19 cellular contexts compared by ENCODE assay signal in the genomic region with DNA sequence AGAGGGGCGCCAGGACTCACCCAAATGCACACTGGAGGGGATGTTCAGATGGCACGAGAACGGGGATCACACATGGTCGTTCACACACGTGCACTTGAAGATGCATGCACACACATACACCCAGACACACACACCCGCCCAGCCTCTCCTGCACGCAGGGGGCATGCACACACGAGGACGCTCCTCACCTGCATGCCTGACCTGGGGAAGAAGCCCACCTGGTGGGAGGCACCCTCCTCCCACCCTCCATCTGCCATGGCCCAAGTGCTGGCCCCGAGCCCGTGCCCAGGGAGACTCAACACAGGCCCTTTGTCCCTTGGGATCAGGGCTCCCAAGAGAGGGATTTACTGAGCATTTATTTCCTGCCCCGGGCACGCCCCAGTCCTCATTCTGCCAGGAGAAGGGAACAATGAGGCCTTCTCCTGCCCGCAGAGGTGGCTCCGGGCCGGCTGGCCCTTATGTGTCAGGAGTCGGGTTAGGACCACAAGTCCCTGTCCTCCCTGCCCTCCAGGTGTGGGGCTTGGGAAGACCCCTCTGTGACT. TPM values are rescaled to one million over a fixed set of nuclear protein-coding genes. Genes with fewer than 3 reads are reported as not detected.
DNase-seq lines count a peak whose midpoint lies in the region; ATAC-seq and TF ChIP-seq lines count a peak whose summit lies in the region.
"Had no signal": no experiment of that assay in that cellular context is flagged by ENCODE, and none has a peak within 500 bp of the region (broad histone marks: within the 10 kb centered on the region; RNA-seq: fewer than 3 reads in every experiment).

No MANE protein-coding gene starts in this region.

- DNase-seq in NT2/D1 (ENCODE audit: low read depth, low spot score) (no peak), neuronal stem cell (ENCODE audit: low spot score) (no peak), aorta (peak; percentile 30 to 63), NCI-H2081 treated with DMSO at 0.1 percent for 48 hours (lab: John Stamatoyannopoulos, UW) (no peak)
- no peak for DNase-seq in activated CD8-positive, alpha-beta T cell treated with anti-CD3 and anti-CD28 coated beads for 36 hours
- DNase-seq: ACHN, AML-193, COR-L47, KBM-7, NCI-H1105, NCI-H2081, NCI-H510A treated with DMSO at 0.1 percent for 48 hours, NCI-H82, RPMI8226 had no signal

- H3K9me3 Mint-ChIP-seq in dendritic cell treated with granulocyte-macrophage colony-stimulating factor and Interleukin-4, amounts not matched to agents 40 ng/mL and 50 ng/mL, for 4 days, result no peaks in the 10 kb centered on the region
- H3K9me3 Mint-ChIP-seq in activated CD8-positive, alpha-beta T cell treated with anti-CD3 and anti-CD28 coated beads for 36 hours, result no peaks in the 10 kb centered on the region

- H3K4me3 Mint-ChIP-seq in dendritic cell treated with granulocyte-macrophage colony-stimulating factor and Interleukin-4, amounts not matched to agents 40 ng/mL and 50 ng/mL, for 4 days, result no peak overlapping the region
- no peak overlapping the region for H3K4me3 Mint-ChIP-seq in activated CD8-positive, alpha-beta T cell treated with anti-CD3 and anti-CD28 coated beads for 36 hours

- peaks cover 16% of the 10 kb centered on the region for H3K4me1 ChIP-seq in NT2/D1 (ENCODE audit: insufficient read depth, insufficient read length)
- H3K4me1 ChIP-seq in neuronal stem cell (ENCODE audit: control insufficient read depth in 2 of 2, insufficient read depth in 1 of 2, low read depth in 1 of 2, low read length in 2 of 2), result no peaks in the 10 kb centered on the region
- no peaks in the 10 kb centered on the region for H3K4me1 ChIP-seq in aorta (ENCODE audit: control insufficient read depth in 1 of 2, insufficient read depth in 2 of 2, low read length in 2 of 2)

- no peaks in the 10 kb centered on the region for H3K36me3 Mint-ChIP-seq in dendritic cell treated with granulocyte-macrophage colony-stimulating factor and Interleukin-4, amounts not matched to agents 40 ng/mL and 50 ng/mL, for 4 days (ENCODE audit: low read depth)
- H3K36me3 Mint-ChIP-seq in activated CD8-positive, alpha-beta T cell treated with anti-CD3 and anti-CD28 coated beads for 36 hours (ENCODE audit: low read depth), result no peaks in the 10 kb centered on the region

- H2BK15ac ChIP-seq in neuronal stem cell (ENCODE audit: low read length), result no peak overlapping the region

- no peak overlapping the region for H3K27ac ChIP-seq in neuronal stem cell (replicated peaks; ENCODE audit: low read length)
- no peak overlapping the region for H3K27ac ChIP-seq in aorta (ENCODE audit: low read depth in 1 of 2, low read length in 2 of 2)
- H3K27ac ChIP-seq: SJCRH30 had no signal

- H2AFZ ChIP-seq in neuronal stem cell (ENCODE audit: low read length), result no peak overlapping the region

- H3K27me3 ChIP-seq in NT2/D1 (ENCODE audit: insufficient read depth, insufficient read length) (no peaks in the 10 kb centered on the region), neuronal stem cell (ENCODE audit: control insufficient read depth in 3 of 3, insufficient read depth in 3 of 3, low read depth in 1 of 3, low read length in 3 of 3) (peaks cover 0 to 38% (median 0%) of the 10 kb centered on the region in 3 experiments), aorta (ENCODE audit: control insufficient read depth in 1 of 2, insufficient read depth in 2 of 2, low read length in 1 of 2) (no peaks in the 10 kb centered on the region)

- peak overlapping the region; percentile 31 for H3K27ac Mint-ChIP-seq in dendritic cell treated with granulocyte-macrophage colony-stimulating factor and Interleukin-4, amounts not matched to agents 40 ng/mL and 50 ng/mL, for 4 days
- no peak overlapping the region for H3K27ac Mint-ChIP-seq in activated CD8-positive, alpha-beta T cell treated with anti-CD3 and anti-CD28 coated beads for 36 hours

- no peak overlapping the region for H2AK5ac ChIP-seq in neuronal stem cell (ENCODE audit: low read depth, low read length)

- no CpG with 5 or more reads among the region's 17 CpGs for WGBS in neuronal stem cell (ENCODE audit: extremely low coverage in 2 of 2, insufficient read length in 2 of 2, insufficient replicate concordance in 1 of 2), 2 donors
- 77 to 79% methylated on average over 17 of the region's 17 CpGs for WGBS in aorta, 2 donors

- H3K27me3 Mint-ChIP-seq in dendritic cell treated with granulocyte-macrophage colony-stimulating factor and Interleukin-4, amounts not matched to agents 40 ng/mL and 50 ng/mL, for 4 days, result peaks cover 17% of the 10 kb centered on the region
- peaks cover 9% of the 10 kb centered on the region for H3K27me3 Mint-ChIP-seq in activated CD8-positive, alpha-beta T cell treated with anti-CD3 and anti-CD28 coated beads for 36 hours

- H3K18ac ChIP-seq in neuronal stem cell (ENCODE audit: low read length), result no peak overlapping the region

- H4K8ac ChIP-seq in neuronal stem cell (ENCODE audit: low read depth, low read length), result no peak overlapping the region

- peaks cover 2% of the 10 kb centered on the region for H3K79me1 ChIP-seq in neuronal stem cell (ENCODE audit: low read depth, low read length)

- CTCF ChIA-PET in activated CD8-positive, alpha-beta T cell treated with anti-CD3 and anti-CD28 coated beads for 36 hours (lab: Charles Lee), result no interaction called here

- H2BK5ac ChIP-seq in neuronal stem cell (ENCODE audit: low read length), result peak overlapping the region; percentile 90

- no peak overlapping the region for H2BK12ac ChIP-seq in neuronal stem cell (ENCODE audit: low read length)

- peak overlapping the region; percentile 85 for H3K23ac ChIP-seq in neuronal stem cell (ENCODE audit: low read depth, low read length, poor library complexity)

- ATAC-seq in aorta (ENCODE audit: low FRiP score), result peak; percentile 54
- ATAC-seq in activated CD8-positive, alpha-beta T cell treated with anti-CD3 and anti-CD28 coated beads for 36 hours, result no peak
- ATAC-seq in GM21825 (IDR thresholded peaks at IDR 0.05; ENCODE audit: unreplicated experiment), result no peak
- ATAC-seq: GM12878 had no signal

- H3K4me3 ChIP-seq in NT2/D1 (ENCODE audit: insufficient read length, low read depth), result no peak overlapping the region
- no peak overlapping the region for H3K4me3 ChIP-seq in neuronal stem cell (ENCODE audit: low read length in 2 of 2)
- no peak overlapping the region for H3K4me3 ChIP-seq in aorta (ENCODE audit: low read length in 2 of 2)
- H3K4me3 ChIP-seq: GM12878, SJCRH30 had no signal

- H3K14ac ChIP-seq in neuronal stem cell (ENCODE audit: low read length), result no peak overlapping the region

- POLR2A ChIA-PET in activated CD8-positive, alpha-beta T cell treated with anti-CD3 and anti-CD28 coated beads for 36 hours (lab: Charles Lee), result interaction anchor here (0.6 kb wide), 1 partner anchor 38 kb away, joined by 3 read pairs; no protein-coding TSS in a partner anchor

- H3K9ac ChIP-seq in NT2/D1 (ENCODE audit: insufficient read length, low read depth), result peak overlapping the region; percentile 36
- H3K9ac ChIP-seq in neuronal stem cell (ENCODE audit: low read depth, low read length, poor library complexity), result no peak overlapping the region

- H3K4me1 Mint-ChIP-seq in dendritic cell treated with granulocyte-macrophage colony-stimulating factor and Interleukin-4, amounts not matched to agents 40 ng/mL and 50 ng/mL, for 4 days (ENCODE audit: low read depth), result peaks cover 47% of the 10 kb centered on the region
- no peaks in the 10 kb centered on the region for H3K4me1 Mint-ChIP-seq in activated CD8-positive, alpha-beta T cell treated with anti-CD3 and anti-CD28 coated beads for 36 hours (ENCODE audit: low read depth)

- no peak overlapping the region for H3K4me2 ChIP-seq in neuronal stem cell (ENCODE audit: insufficient read depth, low read length, poor library complexity, severe bottlenecking)

- H4K91ac ChIP-seq in neuronal stem cell (ENCODE audit: low read depth, low read length, poor library complexity), result no peak overlapping the region

- no peak for TF ChIP-seq CTCF in activated CD8-positive, alpha-beta T cell treated with anti-CD3 and anti-CD28 coated beads for 36 hours (IDR thresholded peaks at IDR 0.05)

- intact Hi-C loops in dendritic cell treated with granulocyte-macrophage colony-stimulating factor and Interleukin-4, amounts not matched to agents 40 ng/mL and 50 ng/mL, for 4 days (cut with micrococcal nuclease), result loop anchor here (5.0 kb wide), 1 partner anchor 38 kb away; a partner anchor contains a TSS
- intact Hi-C loops in aorta (cut with DNase I), result no loop called here
- intact Hi-C loops in activated CD8-positive, alpha-beta T cell treated with anti-CD3 and anti-CD28 coated beads for 36 hours (cut with micrococcal nuclease), result no loop called here

- no peak overlapping the region for H2BK120ac ChIP-seq in neuronal stem cell (ENCODE audit: low read depth, low read length)

- H3K36me3 ChIP-seq in NT2/D1 (ENCODE audit: insufficient read depth, insufficient read length, low read length) (no peaks in the 10 kb centered on the region), neuronal stem cell (replicated peaks in 1 of 2; ENCODE audit: control insufficient read depth in 2 of 2, insufficient read depth in 2 of 2, low read length in 2 of 2) (no peaks in the 10 kb centered on the region), aorta (ENCODE audit: control insufficient read depth in 1 of 2, insufficient read depth in 2 of 2, low read length in 1 of 2) (no peaks in the 10 kb centered on the region)
- H3K36me3 ChIP-seq: SJCRH30 had no signal

- H3K4ac ChIP-seq in neuronal stem cell (ENCODE audit: low read length), result no peak overlapping the region

- H3K9me3 ChIP-seq in NT2/D1 (ENCODE audit: insufficient read depth, low read length) (no peaks in the 10 kb centered on the region), neuronal stem cell (replicated peaks in 1 of 2; ENCODE audit: control insufficient read depth in 2 of 2, insufficient read depth in 1 of 2, low read depth in 1 of 2, low read length in 2 of 2) (no peaks in the 10 kb centered on the region), aorta (ENCODE audit: control insufficient read depth, low read length) (peaks cover 1% of the 10 kb centered on the region)
- H3K9me3 ChIP-seq: SJCRH30 had no signal

RNA-seq across cellular contexts. Expression of a gene that starts 2.2 kb away (rescaled TPM):
- not detected for polyA plus RNA-seq in neuronal stem cell (2013, experiment 1 of 2)
- not detected for polyA plus RNA-seq in neuronal stem cell (2013, experiment 2 of 2)
- not detected for total RNA-seq in aorta
- polyA plus RNA-seq in aorta, result not detected
- total RNA-seq in activated CD8-positive, alpha-beta T cell treated with anti-CD3 and anti-CD28 coated beads for 36 hours, result 10 to 100 TPM; 11.3 to 12.5 TPM
- total RNA-seq: SJCRH30 had no signal

RNA-seq across cellular contexts. Expression of a gene that starts 15.3 kb away (rescaled TPM):
- polyA plus RNA-seq in neuronal stem cell (2013, experiment 1 of 2), result not detected
- not detected for polyA plus RNA-seq in neuronal stem cell (2013, experiment 2 of 2)
- under 1 TPM in 1 of 2 donors, not detected in 1; 0.48 TPM for total RNA-seq in aorta
- 1 to 10 TPM in 1 of 2 donors, not detected in 1; 4.8 TPM for polyA plus RNA-seq in aorta
- total RNA-seq in activated CD8-positive, alpha-beta T cell treated with anti-CD3 and anti-CD28 coated beads for 36 hours, result 1 to 10 TPM in 1 of 2 experiments, under 1 TPM in 1; 0.97 to 2.1 TPM
- total RNA-seq: H1, SJCRH30 had no signal

RNA-seq across cellular contexts. Expression of a gene that starts 16.6 kb away (rescaled TPM):
- polyA plus RNA-seq in neuronal stem cell (2013, experiment 1 of 2), result not detected
- polyA plus RNA-seq in neuronal stem cell (2013, experiment 2 of 2), result not detected
- not detected for total RNA-seq in aorta
- not detected for polyA plus RNA-seq in aorta
- not detected for total RNA-seq in activated CD8-positive, alpha-beta T cell treated with anti-CD3 and anti-CD28 coated beads for 36 hours
- total RNA-seq: GM12878, H1, SJCRH30 had no signal
- polyA plus RNA-seq: GM12878, H1 had no signal

RNA-seq across cellular contexts. Expression of a gene that starts 27.5 kb away (rescaled TPM):
- 2.3 TPM for polyA plus RNA-seq in neuronal stem cell (2013, experiment 1 of 2)
- polyA plus RNA-seq in neuronal stem cell (2013, experiment 2 of 2), result 2.2 TPM
- not detected for total RNA-seq in aorta
- under 1 TPM in 1 of 2 donors, not detected in 1; 0.08 TPM for polyA plus RNA-seq in aorta
- under 1 TPM in 1 of 2 experiments, not detected in 1; 0.29 TPM for total RNA-seq in activated CD8-positive, alpha-beta T cell treated with anti-CD3 and anti-CD28 coated beads for 36 hours
- total RNA-seq: GM12878, H1, SJCRH30 had no signal
- polyA plus RNA-seq: GM12878 had no signal

RNA-seq across cellular contexts. Expression of a gene that starts 37.7 kb away (rescaled TPM):
- 177 TPM for polyA plus RNA-seq in neuronal stem cell (2013, experiment 1 of 2)
- 174 TPM for polyA plus RNA-seq in neuronal stem cell (2013, experiment 2 of 2)
- 100 to 1,000 TPM; 146 to 174 TPM for total RNA-seq in aorta
- 100 to 1,000 TPM; 368 to 843 TPM for polyA plus RNA-seq in aorta
- total RNA-seq in activated CD8-positive, alpha-beta T cell treated with anti-CD3 and anti-CD28 coated beads for 36 hours, result 100 to 1,000 TPM; 174 to 178 TPM

Comparison
In these comparisons a context has a peak if more than half of its experiments do, and no peak if none do; other contexts are left out.
1. DNase-seq: peak in aorta (2 of 2); none in NT2/D1 (single experiment), neuronal stem cell (single experiment), activated CD8-positive, alpha-beta T cell treated with anti-CD3 and anti-CD28 coated beads for 36 hours (single experiment) and NCI-H2081 treated with DMSO at 0.1 percent for 48 hours (single experiment).
2. RNA of a gene that starts 2.2 kb away (total RNA-seq): 11.3 to 12.5 TPM in activated CD8-positive, alpha-beta T cell treated with anti-CD3 and anti-CD28 coated beads for 36 hours; not detected in aorta; every median in the first group is over 10 times any median in the second.